Comparison of ENCODE assay signal across 1 cellular context in the genomic region with DNA sequence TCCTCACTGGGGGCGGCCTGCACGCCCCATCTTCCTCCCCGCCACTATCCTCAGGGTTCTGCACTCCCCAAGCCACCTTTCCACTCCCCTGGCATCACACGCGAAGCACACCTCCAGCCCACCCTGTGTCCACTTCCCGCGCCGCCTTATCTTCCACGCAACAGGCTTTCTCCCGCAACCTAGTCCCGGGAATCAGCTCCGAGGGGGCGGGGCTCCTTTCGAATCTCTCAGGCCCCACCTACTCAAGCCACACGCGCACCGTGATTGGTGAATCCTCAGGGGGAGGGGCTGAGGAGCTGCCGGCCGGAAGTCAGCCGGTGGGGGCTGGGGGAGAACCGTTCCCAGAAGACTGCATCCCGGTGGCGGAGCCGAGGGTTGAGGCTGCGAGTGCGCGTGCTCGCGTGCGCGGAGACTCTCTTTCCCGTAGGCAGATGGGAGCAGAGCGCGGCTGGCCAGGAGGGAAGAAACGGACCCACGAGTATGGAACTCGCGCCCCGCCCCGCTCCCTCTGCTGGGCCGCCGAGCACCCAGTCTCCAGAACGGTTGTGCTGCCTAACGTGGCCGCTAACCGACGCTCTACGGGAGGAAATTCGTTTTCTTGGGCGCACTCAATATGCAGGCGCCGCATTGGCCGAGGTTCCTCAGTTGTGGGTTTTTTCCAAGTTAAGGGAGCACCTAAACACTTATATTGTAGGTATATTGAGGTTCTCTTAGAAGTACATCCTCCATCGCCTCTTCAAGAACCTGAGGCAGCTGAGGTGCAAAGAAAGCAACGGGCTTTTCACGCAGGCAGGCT.
TF ChIP-seq lines count a peak whose summit lies in the region.

A gene (minus strand): TSS at position 194 of the 796 bp plus-strand sequence.

TF ChIP-seq in K562, 482 proteins besides CTCF, POLR2A, EP300 and RAD21 (continued from another document and continues in another):
- TF ChIP-seq, protein P1, sequence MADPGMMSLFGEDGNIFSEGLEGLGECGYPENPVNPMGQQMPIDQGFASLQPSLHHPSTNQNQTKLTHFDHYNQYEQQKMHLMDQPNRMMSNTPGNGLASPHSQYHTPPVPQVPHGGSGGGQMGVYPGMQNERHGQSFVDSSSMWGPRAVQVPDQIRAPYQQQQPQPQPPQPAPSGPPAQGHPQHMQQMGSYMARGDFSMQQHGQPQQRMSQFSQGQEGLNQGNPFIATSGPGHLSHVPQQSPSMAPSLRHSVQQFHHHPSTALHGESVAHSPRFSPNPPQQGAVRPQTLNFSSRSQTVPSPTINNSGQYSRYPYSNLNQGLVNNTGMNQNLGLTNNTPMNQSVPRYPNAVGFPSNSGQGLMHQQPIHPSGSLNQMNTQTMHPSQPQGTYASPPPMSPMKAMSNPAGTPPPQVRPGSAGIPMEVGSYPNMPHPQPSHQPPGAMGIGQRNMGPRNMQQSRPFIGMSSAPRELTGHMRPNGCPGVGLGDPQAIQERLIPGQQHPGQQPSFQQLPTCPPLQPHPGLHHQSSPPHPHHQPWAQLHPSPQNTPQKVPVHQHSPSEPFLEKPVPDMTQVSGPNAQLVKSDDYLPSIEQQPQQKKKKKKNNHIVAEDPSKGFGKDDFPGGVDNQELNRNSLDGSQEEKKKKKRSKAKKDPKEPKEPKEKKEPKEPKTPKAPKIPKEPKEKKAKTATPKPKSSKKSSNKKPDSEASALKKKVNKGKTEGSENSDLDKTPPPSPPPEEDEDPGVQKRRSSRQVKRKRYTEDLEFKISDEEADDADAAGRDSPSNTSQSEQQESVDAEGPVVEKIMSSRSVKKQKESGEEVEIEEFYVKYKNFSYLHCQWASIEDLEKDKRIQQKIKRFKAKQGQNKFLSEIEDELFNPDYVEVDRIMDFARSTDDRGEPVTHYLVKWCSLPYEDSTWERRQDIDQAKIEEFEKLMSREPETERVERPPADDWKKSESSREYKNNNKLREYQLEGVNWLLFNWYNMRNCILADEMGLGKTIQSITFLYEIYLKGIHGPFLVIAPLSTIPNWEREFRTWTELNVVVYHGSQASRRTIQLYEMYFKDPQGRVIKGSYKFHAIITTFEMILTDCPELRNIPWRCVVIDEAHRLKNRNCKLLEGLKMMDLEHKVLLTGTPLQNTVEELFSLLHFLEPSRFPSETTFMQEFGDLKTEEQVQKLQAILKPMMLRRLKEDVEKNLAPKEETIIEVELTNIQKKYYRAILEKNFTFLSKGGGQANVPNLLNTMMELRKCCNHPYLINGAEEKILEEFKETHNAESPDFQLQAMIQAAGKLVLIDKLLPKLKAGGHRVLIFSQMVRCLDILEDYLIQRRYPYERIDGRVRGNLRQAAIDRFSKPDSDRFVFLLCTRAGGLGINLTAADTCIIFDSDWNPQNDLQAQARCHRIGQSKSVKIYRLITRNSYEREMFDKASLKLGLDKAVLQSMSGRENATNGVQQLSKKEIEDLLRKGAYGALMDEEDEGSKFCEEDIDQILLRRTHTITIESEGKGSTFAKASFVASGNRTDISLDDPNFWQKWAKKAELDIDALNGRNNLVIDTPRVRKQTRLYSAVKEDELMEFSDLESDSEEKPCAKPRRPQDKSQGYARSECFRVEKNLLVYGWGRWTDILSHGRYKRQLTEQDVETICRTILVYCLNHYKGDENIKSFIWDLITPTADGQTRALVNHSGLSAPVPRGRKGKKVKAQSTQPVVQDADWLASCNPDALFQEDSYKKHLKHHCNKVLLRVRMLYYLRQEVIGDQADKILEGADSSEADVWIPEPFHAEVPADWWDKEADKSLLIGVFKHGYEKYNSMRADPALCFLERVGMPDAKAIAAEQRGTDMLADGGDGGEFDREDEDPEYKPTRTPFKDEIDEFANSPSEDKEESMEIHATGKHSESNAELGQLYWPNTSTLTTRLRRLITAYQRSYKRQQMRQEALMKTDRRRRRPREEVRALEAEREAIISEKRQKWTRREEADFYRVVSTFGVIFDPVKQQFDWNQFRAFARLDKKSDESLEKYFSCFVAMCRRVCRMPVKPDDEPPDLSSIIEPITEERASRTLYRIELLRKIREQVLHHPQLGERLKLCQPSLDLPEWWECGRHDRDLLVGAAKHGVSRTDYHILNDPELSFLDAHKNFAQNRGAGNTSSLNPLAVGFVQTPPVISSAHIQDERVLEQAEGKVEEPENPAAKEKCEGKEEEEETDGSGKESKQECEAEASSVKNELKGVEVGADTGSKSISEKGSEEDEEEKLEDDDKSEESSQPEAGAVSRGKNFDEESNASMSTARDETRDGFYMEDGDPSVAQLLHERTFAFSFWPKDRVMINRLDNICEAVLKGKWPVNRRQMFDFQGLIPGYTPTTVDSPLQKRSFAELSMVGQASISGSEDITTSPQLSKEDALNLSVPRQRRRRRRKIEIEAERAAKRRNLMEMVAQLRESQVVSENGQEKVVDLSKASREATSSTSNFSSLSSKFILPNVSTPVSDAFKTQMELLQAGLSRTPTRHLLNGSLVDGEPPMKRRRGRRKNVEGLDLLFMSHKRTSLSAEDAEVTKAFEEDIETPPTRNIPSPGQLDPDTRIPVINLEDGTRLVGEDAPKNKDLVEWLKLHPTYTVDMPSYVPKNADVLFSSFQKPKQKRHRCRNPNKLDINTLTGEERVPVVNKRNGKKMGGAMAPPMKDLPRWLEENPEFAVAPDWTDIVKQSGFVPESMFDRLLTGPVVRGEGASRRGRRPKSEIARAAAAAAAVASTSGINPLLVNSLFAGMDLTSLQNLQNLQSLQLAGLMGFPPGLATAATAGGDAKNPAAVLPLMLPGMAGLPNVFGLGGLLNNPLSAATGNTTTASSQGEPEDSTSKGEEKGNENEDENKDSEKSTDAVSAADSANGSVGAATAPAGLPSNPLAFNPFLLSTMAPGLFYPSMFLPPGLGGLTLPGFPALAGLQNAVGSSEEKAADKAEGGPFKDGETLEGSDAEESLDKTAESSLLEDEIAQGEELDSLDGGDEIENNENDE (IDR thresholded peaks at IDR 0.05; ENCODE audit: low read depth, low read length): no peak
- TF ChIP-seq, protein P2, sequence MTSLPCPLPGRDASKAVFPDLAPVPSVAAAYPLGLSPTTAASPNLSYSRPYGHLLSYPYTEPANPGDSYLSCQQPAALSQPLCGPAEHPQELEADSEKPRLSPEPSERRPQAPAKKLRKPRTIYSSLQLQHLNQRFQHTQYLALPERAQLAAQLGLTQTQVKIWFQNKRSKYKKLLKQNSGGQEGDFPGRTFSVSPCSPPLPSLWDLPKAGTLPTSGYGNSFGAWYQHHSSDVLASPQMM (CRISPR knock-in tag; IDR thresholded peaks at IDR 0.05): no peak
- no peak for TF ChIP-seq IFI16 (CRISPR knock-in tag; IDR thresholded peaks at IDR 0.05)
- TF ChIP-seq NR4A1 (CRISPR knock-in tag; IDR thresholded peaks at IDR 0.05): peak; percentile 54; the same call in 1 of the 2 replicates
- peak; percentile 17; the same call in 1 of the 2 replicates for TF ChIP-seq NR4A1 (tag; IDR thresholded peaks at IDR 0.05)
- peak; percentile 88 for TF ChIP-seq FOXM1 (IDR thresholded peaks at IDR 0.05; ENCODE audit: low read depth)
- TF ChIP-seq FOXM1 (CRISPR knock-in tag; IDR thresholded peaks at IDR 0.05; ENCODE audit: low read depth): peak; percentile 79; the same call in 1 of the 2 replicates
- TF ChIP-seq GATA2 (CRISPR knock-in tag; IDR thresholded peaks at IDR 0.05): no peak
- no peak for TF ChIP-seq ZNF23 (CRISPR knock-in tag; IDR thresholded peaks at IDR 0.05)
- no peak for TF ChIP-seq ZNF3 (CRISPR knock-in tag; IDR thresholded peaks at IDR 0.05)
- TF ChIP-seq NFYB (IDR thresholded peaks at IDR 0.05; ENCODE audit: extremely low read depth, insufficient read length): peak; percentile 24
- TF ChIP-seq, protein P3, sequence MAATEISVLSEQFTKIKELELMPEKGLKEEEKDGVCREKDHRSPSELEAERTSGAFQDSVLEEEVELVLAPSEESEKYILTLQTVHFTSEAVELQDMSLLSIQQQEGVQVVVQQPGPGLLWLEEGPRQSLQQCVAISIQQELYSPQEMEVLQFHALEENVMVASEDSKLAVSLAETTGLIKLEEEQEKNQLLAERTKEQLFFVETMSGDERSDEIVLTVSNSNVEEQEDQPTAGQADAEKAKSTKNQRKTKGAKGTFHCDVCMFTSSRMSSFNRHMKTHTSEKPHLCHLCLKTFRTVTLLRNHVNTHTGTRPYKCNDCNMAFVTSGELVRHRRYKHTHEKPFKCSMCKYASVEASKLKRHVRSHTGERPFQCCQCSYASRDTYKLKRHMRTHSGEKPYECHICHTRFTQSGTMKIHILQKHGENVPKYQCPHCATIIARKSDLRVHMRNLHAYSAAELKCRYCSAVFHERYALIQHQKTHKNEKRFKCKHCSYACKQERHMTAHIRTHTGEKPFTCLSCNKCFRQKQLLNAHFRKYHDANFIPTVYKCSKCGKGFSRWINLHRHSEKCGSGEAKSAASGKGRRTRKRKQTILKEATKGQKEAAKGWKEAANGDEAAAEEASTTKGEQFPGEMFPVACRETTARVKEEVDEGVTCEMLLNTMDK (IDR thresholded peaks at IDR 0.05; ENCODE audit: borderline replicate concordance, insufficient read depth, low read depth, low read length, poor library complexity, severe bottlenecking): peak; percentile 49
- TF ChIP-seq, protein P4, sequence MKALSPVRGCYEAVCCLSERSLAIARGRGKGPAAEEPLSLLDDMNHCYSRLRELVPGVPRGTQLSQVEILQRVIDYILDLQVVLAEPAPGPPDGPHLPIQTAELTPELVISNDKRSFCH (CRISPR knock-in tag; IDR thresholded peaks at IDR 0.05): no peak
- TF ChIP-seq, protein P4 (tag; IDR thresholded peaks at IDR 0.05): peak; percentile 66
- peak; percentile 71; the same call in 1 of the 2 replicates for TF ChIP-seq CHCHD3 (CRISPR knock-in tag; IDR thresholded peaks at IDR 0.05)
- 0 out of 2 replicates have a peak, but pooled peaks have one; percentile 67 for TF ChIP-seq CBFB (CRISPR knock-in tag; IDR thresholded peaks at IDR 0.05)
- peak; percentile 85; the same call in 1 of the 2 replicates for TF ChIP-seq ZBED1 (IDR thresholded peaks at IDR 0.05)
- TF ChIP-seq ZKSCAN3 (CRISPR knock-in tag; IDR thresholded peaks at IDR 0.05): no peak
- TF ChIP-seq MYBL2 (IDR thresholded peaks at IDR 0.05; ENCODE audit: low read depth): peak; percentile 95
- peak; percentile 78; the same call in 1 of the 2 replicates for TF ChIP-seq MYBL2 (CRISPR knock-in tag; IDR thresholded peaks at IDR 0.05; ENCODE audit: borderline replicate concordance)
- TF ChIP-seq POLR2AphosphoS5 (IDR thresholded peaks at IDR 0.05; ENCODE audit: control insufficient read depth, insufficient read depth, low read depth, low read length): peak; percentile 90; the same call in 1 of the 2 replicates
- 0 out of 2 replicates have a peak, but pooled peaks have one; percentile 8 for TF ChIP-seq NR3C1 (CRISPR knock-in tag; IDR thresholded peaks at IDR 0.05)
- TF ChIP-seq NRF1 (conservative IDR thresholded peaks at IDR 0.05 in 1 of 2, IDR thresholded peaks at IDR 0.05 in 1 of 2): peak; percentile 95
- peak; percentile 67 for TF ChIP-seq CCNT2 (IDR thresholded peaks at IDR 0.05; ENCODE audit: borderline replicate concordance, extremely low read depth, insufficient read length, low read depth, low read length)
- TF ChIP-seq ZNF830 (CRISPR knock-in tag; IDR thresholded peaks at IDR 0.05): no peak
- TF ChIP-seq ZKSCAN1 (IDR thresholded peaks at IDR 0.05; ENCODE audit: low read depth, low read length): no peak; the same call in 1 of the 2 replicates
- no peak for TF ChIP-seq IRF2 (CRISPR knock-in tag; IDR thresholded peaks at IDR 0.05)
- TF ChIP-seq TSC22D4 (tag; IDR thresholded peaks at IDR 0.05): 0 out of 2 replicates have a peak, but pooled peaks have one; percentile 66
- TF ChIP-seq SREBF1 (IDR thresholded peaks at IDR 0.05; ENCODE audit: borderline replicate concordance, low read depth, low read length): no peak
- no peak for TF ChIP-seq ZNF347 (CRISPR knock-in tag; IDR thresholded peaks at IDR 0.05; ENCODE audit: low read depth)
- peak; percentile 59; the same call in 1 of the 2 replicates for TF ChIP-seq CHD2 (IDR thresholded peaks at IDR 0.05; ENCODE audit: low read depth, low read length)
- 0 out of 2 replicates have a peak, but pooled peaks have one; percentile 62 for TF ChIP-seq PML (IDR thresholded peaks at IDR 0.05; ENCODE audit: low read length)
- peak; percentile 95 for TF ChIP-seq BRD9 (IDR thresholded peaks at IDR 0.05; ENCODE audit: low read depth, partially characterized antibody)
- TF ChIP-seq BRCA1 (IDR thresholded peaks at IDR 0.05): no peak
- no peak for TF ChIP-seq BRCA1 (CRISPR knock-in tag; IDR thresholded peaks at IDR 0.05)
- 0 out of 4 replicates have a peak, but pooled peaks of 1 of the 2 experiments have one; percentile 4 for TF ChIP-seq ARNT (IDR thresholded peaks at IDR 0.05)
- TF ChIP-seq MAZ (CRISPR knock-in tag; conservative IDR thresholded peaks at IDR 0.05 in 1 of 2, IDR thresholded peaks at IDR 0.05 in 1 of 2): peak; percentile 99 to 100
- TF ChIP-seq TAL1 (IDR thresholded peaks at IDR 0.05): peak; percentile 48; the same call in 1 of the 2 replicates
- TF ChIP-seq, protein P5, sequence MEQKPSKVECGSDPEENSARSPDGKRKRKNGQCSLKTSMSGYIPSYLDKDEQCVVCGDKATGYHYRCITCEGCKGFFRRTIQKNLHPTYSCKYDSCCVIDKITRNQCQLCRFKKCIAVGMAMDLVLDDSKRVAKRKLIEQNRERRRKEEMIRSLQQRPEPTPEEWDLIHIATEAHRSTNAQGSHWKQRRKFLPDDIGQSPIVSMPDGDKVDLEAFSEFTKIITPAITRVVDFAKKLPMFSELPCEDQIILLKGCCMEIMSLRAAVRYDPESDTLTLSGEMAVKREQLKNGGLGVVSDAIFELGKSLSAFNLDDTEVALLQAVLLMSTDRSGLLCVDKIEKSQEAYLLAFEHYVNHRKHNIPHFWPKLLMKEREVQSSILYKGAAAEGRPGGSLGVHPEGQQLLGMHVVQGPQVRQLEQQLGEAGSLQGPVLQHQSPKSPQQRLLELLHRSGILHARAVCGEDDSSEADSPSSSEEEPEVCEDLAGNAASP (IDR thresholded peaks at IDR 0.05): no peak
- TF ChIP-seq, protein P6, sequence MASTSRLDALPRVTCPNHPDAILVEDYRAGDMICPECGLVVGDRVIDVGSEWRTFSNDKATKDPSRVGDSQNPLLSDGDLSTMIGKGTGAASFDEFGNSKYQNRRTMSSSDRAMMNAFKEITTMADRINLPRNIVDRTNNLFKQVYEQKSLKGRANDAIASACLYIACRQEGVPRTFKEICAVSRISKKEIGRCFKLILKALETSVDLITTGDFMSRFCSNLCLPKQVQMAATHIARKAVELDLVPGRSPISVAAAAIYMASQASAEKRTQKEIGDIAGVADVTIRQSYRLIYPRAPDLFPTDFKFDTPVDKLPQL (IDR thresholded peaks at IDR 0.05; ENCODE audit: extremely low read depth, insufficient read length): no peak
- peak; percentile 68; the same call in 1 of the 2 replicates for TF ChIP-seq SMAD4 (CRISPR knock-in tag; conservative IDR thresholded peaks at IDR 0.05)
- TF ChIP-seq NFIC (IDR thresholded peaks at IDR 0.05): peak; percentile 47; the same call in 1 of the 2 replicates
- peak; percentile 28 for TF ChIP-seq SMARCC2 (IDR thresholded peaks at IDR 0.05; ENCODE audit: low read depth)
- TF ChIP-seq TEAD4 (IDR thresholded peaks at IDR 0.05; ENCODE audit: low read length): peak; percentile 29; the same call in 1 of the 2 replicates
- TF ChIP-seq TEAD4 (CRISPR knock-in tag; IDR thresholded peaks at IDR 0.05; ENCODE audit: borderline replicate concordance): no peak
- peak in 1 of 2 experiments; percentile 41; a peak in 1 of 4 replicates for TF ChIP-seq FOXK2 (conservative IDR thresholded peaks at IDR 0.05 in 1 of 2, IDR thresholded peaks at IDR 0.05 in 1 of 2; ENCODE audit: low read depth in 2 of 2)
- TF ChIP-seq SMARCE1 (IDR thresholded peaks at IDR 0.05): peak; percentile 84
- TF ChIP-seq TOE1 (IDR thresholded peaks at IDR 0.05; ENCODE audit: borderline replicate concordance): peak; percentile 70; the same call in 1 of the 2 replicates
- TF ChIP-seq TOE1 (CRISPR knock-in tag; IDR thresholded peaks at IDR 0.05; ENCODE audit: borderline replicate concordance, low read depth): peak; percentile 57; the same call in 1 of the 2 replicates
